ENCODE assay signal across 8 cellular contexts in the genomic region with DNA sequence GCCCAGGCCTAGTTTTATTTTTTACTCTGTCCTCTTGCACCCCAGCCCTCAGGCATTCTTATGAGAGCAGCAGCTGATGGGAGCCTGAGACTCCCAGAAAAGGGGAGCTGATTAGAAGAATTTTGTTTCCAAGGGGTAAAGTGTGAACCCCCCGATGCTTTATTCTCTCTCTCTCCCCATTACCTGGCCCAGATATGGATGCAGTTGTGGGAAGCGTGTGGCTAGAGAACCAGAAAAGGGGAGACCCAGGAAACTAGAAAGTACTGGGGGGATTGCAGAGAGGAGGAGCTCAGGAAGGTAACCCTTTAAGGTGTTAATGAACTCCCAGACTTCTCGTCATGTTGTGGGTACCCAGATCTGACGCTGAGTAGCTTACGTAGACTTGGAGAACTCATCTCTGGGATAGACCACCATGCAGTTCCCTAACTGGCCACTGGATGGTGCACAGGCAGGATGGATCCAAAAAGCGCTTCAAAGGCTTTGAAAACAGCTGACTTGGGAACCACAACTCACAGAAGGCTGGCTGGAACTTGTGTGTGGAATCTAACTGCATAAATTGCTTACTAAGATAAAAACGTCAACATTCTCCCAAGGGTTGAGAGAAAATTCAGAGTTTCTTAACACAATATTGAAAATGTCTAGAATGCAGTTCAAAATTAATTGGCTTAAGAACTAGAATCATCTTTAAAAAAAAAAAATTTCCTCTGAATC.
DNase-seq lines count a peak whose midpoint lies in the region; ATAC-seq, FAIRE-seq and TF ChIP-seq lines count a peak whose summit lies in the region.

No MANE protein-coding gene starts in this region.

- no peak overlapping the region for H3K27ac ChIP-seq in RWPE2 (ENCODE audit: poor library complexity, severe bottlenecking)
- no peak overlapping the region for H3K27ac ChIP-seq in thyroid gland

- peak; percentile 80 for FAIRE-seq in GM12891 (lab: Jason Lieb, UNC)

- H3K4me3 ChIP-seq in RWPE2 (ENCODE audit: severe bottlenecking) (no peak overlapping the region), foreskin fibroblast (ENCODE audit: low read depth in 1 of 2, low read length in 2 of 2) (no peak overlapping the region), thyroid gland (replicated peaks in 1 of 3) (no peak overlapping the region)

- H3K4me1 ChIP-seq in RWPE2 (ENCODE audit: insufficient read depth, poor library complexity, severe bottlenecking): no peaks in the 10 kb centered on the region
- peaks cover 3 to 9% of the 10 kb centered on the region in 2 donors for H3K4me1 ChIP-seq in thyroid gland

- H3K36me3 ChIP-seq in RWPE2 (ENCODE audit: low read depth) (no peaks in the 10 kb centered on the region), thyroid gland (no peaks in the 10 kb centered on the region)

- TF ChIP-seq POLR2A in GM12891 (IDR thresholded peaks at IDR 0.05; ENCODE audit: low read depth, low read length) (no peak), thyroid gland (IDR thresholded peaks at IDR 0.05) (no peak)

- intact Hi-C loops in thyroid gland (cut with DNase I): no loop called here

- TF ChIP-seq CTCF in RWPE2 (IDR thresholded peaks at IDR 0.05; ENCODE audit: poor library complexity, severe bottlenecking): peak; percentile 92
- peak; percentile 97 for TF ChIP-seq CTCF in foreskin fibroblast (IDR thresholded peaks at IDR 0.05; ENCODE audit: low read depth, low read length)
- peak; percentile 91 to 98 (median 93) for TF ChIP-seq CTCF in thyroid gland (IDR thresholded peaks at IDR 0.05)

- peak; percentile 74 for DNase-seq in ACHN
- DNase-seq in GM12891 (ENCODE audit: insufficient read length, low spot score): peak; percentile 68
- DNase-seq in HUDEP-2 (lab: John Stamatoyannopoulos, UW; ENCODE audit: unreplicated experiment in 76 of 76): peak in 65 of 76 experiments; percentile 2 to 78 (median 53)
- DNase-seq in RWPE2 (ENCODE audit: low spot score): no peak
- peak; percentile 67 for DNase-seq in activated T-helper 9 cell treated with anti-CD3 and anti-CD28 coated beads, Interleukin-2, amount 50 U/mL, for 16 hours (ENCODE audit: low read depth)
- DNase-seq in foreskin fibroblast: peak; percentile 70 to 90
- DNase-seq in nucleus accumbens (lab: John Stamatoyannopoulos, UW): peak in 51 of 56 donors; percentile 16 to 89 (median 59)
- peak; percentile 78 to 83 for DNase-seq in thyroid gland

- WGBS in thyroid gland, 2 donors: 30 to 31% methylated on average over 7 of the region's 7 CpGs

- in situ Hi-C loops in ACHN (cut with HindIII; ENCODE audit: low pct_ligation_motif_present, low pct_unique_long_range_greater_than_20kb, low sequenced_read_pairs): no loop called here

- peak; percentile 81 for ATAC-seq in RWPE2 (ENCODE audit: low read depth)

- H3K9me3 ChIP-seq in RWPE2 (ENCODE audit: severe bottlenecking) (no peaks in the 10 kb centered on the region), thyroid gland (no peaks in the 10 kb centered on the region)

- no peaks in the 10 kb centered on the region for H3K27me3 ChIP-seq in RWPE2 (ENCODE audit: insufficient read depth, poor library complexity, severe bottlenecking)
- H3K27me3 ChIP-seq in thyroid gland: no peaks in the 10 kb centered on the region

TF ChIP-seq in GM12891, 5 proteins besides CTCF, POLR2A, EP300 and RAD21:
- no peak for TF ChIP-seq SPI1 (IDR thresholded peaks at IDR 0.05; ENCODE audit: low read depth, low read length)
- TF ChIP-seq POU2F2 (IDR thresholded peaks at IDR 0.05; ENCODE audit: low read depth, low read length): peak; percentile 38; the same call in 1 of the 2 replicates
- no peak for TF ChIP-seq PAX5 (IDR thresholded peaks at IDR 0.05; ENCODE audit: insufficient read depth, low read length, severe bottlenecking)
- no peak for TF ChIP-seq TAF1 (IDR thresholded peaks at IDR 0.05; ENCODE audit: low read depth, low read length)
- TF ChIP-seq POLR2AphosphoS5 (IDR thresholded peaks at IDR 0.05; ENCODE audit: low read depth, low read length): no peak
TF ChIP-seq in GM12891: peak in this region for 1.
